17 cellular contexts compared by ENCODE assay signal in the genomic region with DNA sequence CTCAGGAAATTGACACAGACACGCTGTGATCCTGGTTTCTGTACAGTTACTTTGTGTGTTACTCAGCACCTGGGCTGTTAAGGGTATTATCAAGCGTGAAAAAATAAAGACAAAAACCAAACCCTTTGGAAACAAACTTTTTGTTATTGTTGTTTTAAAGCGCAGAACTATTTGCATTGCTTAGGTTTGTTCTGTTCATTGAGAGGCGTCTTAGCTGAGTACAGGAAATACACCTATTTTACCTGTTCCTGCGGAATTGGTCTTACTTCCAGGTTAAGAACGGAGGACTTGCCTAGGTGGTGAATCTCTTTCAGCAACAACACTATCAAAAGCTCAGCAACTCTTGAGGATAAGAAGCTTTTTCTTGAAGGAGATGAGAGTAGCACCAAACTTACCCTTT. TPM values are rescaled to one million over a fixed set of nuclear protein-coding genes. Genes with fewer than 3 reads are reported as not detected.
A peak's percentile ranks its signal among the peaks of the same experiment; 100 is the strongest.
DNase-seq lines count a peak whose midpoint lies in the region; ATAC-seq and TF ChIP-seq lines count a peak whose summit lies in the region.
"Had no signal": no experiment of that assay in that cellular context is flagged by ENCODE, and none has a peak within 500 bp of the region (broad histone marks: within the 10 kb centered on the region; RNA-seq: fewer than 3 reads in every experiment).

No MANE protein-coding gene starts in this region.

- POLR2A ChIA-PET in WTC11 (lab: Charles Lee) = no interaction called here

- DNase-seq in NCI-H1417 (lab: John Stamatoyannopoulos, UW) (peak in 2 of 3 experiments; percentile 35 to 64), NCI-H1417 treated with DMSO at 0.1 percent for 48 hours (lab: John Stamatoyannopoulos, UW) (no peak), WTC11 (ENCODE audit: low spot score) (no peak), retinal pigment epithelial cell (ENCODE audit: low read depth) (no peak), hippocampal formation (lab: John Stamatoyannopoulos, UW) (no peak)
- no peak for DNase-seq in activated CD8-positive, alpha-beta memory T cell treated with anti-CD3 and anti-CD28 coated beads, Interleukin-2, amount 50 U/mL, for 48 hours
- DNase-seq: activated CD4-positive, alpha-beta T cell treated with anti-CD3 and anti-CD28 coated beads, Interleukin-2, amount 50 U/mL, for 1 hour; CD4-positive, alpha-beta memory T cell; mammary epithelial cell had no signal

- H3K27ac Mint-ChIP-seq in WTC11 = no peak overlapping the region
- H3K27ac Mint-ChIP-seq: dendritic cell treated with granulocyte-macrophage colony-stimulating factor and Interleukin-4, amounts not matched to agents 40 ng/mL and 50 ng/mL, for 4 days; stimulated activated naive CD8-positive, alpha-beta T cell treated with anti-CD3 and anti-CD28 coated beads, Interleukin-15, Interleukin-2, amounts not matched to agents 100 ng/mL and 50 ng/mL, for 24 hours had no signal

- no peaks in the 10 kb centered on the region for H3K36me3 Mint-ChIP-seq in WTC11
- H3K36me3 Mint-ChIP-seq: CD4-positive, alpha-beta memory T cell had no signal

- peaks cover 17% of the 10 kb centered on the region for H3K27me3 Mint-ChIP-seq in WTC11 (ENCODE audit: low read depth)

- TF ChIP-seq CTCF in WTC11 (IDR thresholded peaks at IDR 0.05) (no peak), retinal pigment epithelial cell (conservative IDR thresholded peaks at IDR 0.05; ENCODE audit: low read depth, low read length) (no peak)

- peak overlapping the region; percentile 99 for H3K4me3 Mint-ChIP-seq in WTC11
- H3K4me3 Mint-ChIP-seq: CD4-positive, alpha-beta memory T cell; dendritic cell treated with granulocyte-macrophage colony-stimulating factor and Interleukin-4, amounts not matched to agents 40 ng/mL and 50 ng/mL, for 4 days; stimulated activated naive CD8-positive, alpha-beta T cell treated with anti-CD3 and anti-CD28 coated beads, Interleukin-15, Interleukin-2, amounts not matched to agents 100 ng/mL and 50 ng/mL, for 24 hours had no signal

- H3K9me3 ChIP-seq in iPS-18c (ENCODE audit: control insufficient read depth, insufficient read depth, low read length) = no peaks in the 10 kb centered on the region
- H3K9me3 ChIP-seq: adrenal gland had no signal

- H3K4me3 ChIP-seq in iPS-18c (ENCODE audit: insufficient read depth, low read depth, low read length) (peak overlapping the region; percentile 69), retinal pigment epithelial cell (ENCODE audit: low read length) (peak overlapping the region; percentile 54)
- H3K4me3 ChIP-seq: adrenal gland, skin epidermis had no signal

- peaks cover 40% of the 10 kb centered on the region for H3K4me1 Mint-ChIP-seq in WTC11

- H3K9me3 Mint-ChIP-seq in WTC11 = no peaks in the 10 kb centered on the region
- H3K9me3 Mint-ChIP-seq: dendritic cell treated with granulocyte-macrophage colony-stimulating factor and Interleukin-4, amounts not matched to agents 40 ng/mL and 50 ng/mL, for 4 days; stimulated activated naive CD8-positive, alpha-beta T cell treated with anti-CD3 and anti-CD28 coated beads, Interleukin-15, Interleukin-2, amounts not matched to agents 100 ng/mL and 50 ng/mL, for 24 hours had no signal

- CTCF ChIA-PET in WTC11 (lab: Charles Lee) = no interaction called here

- ATAC-seq in WTC11 (no peak), HG03439 (IDR thresholded peaks at IDR 0.05; ENCODE audit: unreplicated experiment) (no peak)

TF ChIP-seq in WTC11, 78 proteins besides CTCF, POLR2A, EP300 and RAD21:
- TF ChIP-seq FOXP1 (CRISPR knock-in tag; IDR thresholded peaks at IDR 0.05; ENCODE audit: borderline replicate concordance) (no peak), FOXP4 (CRISPR knock-in tag; IDR thresholded peaks at IDR 0.05) (no peak), ZNF263 (CRISPR knock-in tag; IDR thresholded peaks at IDR 0.05; ENCODE audit: low read depth) (no peak), MYBL2 (CRISPR knock-in tag; IDR thresholded peaks at IDR 0.05) (no peak), ESRRA (CRISPR knock-in tag; IDR thresholded peaks at IDR 0.05; ENCODE audit: borderline replicate concordance) (no peak)
- TF ChIP-seq, protein P1, sequence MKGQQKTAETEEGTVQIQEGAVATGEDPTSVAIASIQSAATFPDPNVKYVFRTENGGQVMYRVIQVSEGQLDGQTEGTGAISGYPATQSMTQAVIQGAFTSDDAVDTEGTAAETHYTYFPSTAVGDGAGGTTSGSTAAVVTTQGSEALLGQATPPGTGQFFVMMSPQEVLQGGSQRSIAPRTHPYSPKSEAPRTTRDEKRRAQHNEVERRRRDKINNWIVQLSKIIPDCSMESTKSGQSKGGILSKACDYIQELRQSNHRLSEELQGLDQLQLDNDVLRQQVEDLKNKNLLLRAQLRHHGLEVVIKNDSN (CRISPR knock-in tag; IDR thresholded peaks at IDR 0.05) = no peak

RNA-seq across cellular contexts. Expression of gene FUT9, which starts 1.0 kb away (rescaled TPM):
- 3.5 to 3.9 TPM (median 3.6 TPM) in 3 replicates for total RNA-seq in WTC11 (2021)
- total RNA-seq: CD4-positive, alpha-beta memory T cell; omental fat pad; T-helper 2 cell treated with Interferon-gamma antibody and Interleukin-4, amounts not matched to agents 100 ng/mL and 5 ng/mL, for 36 hours had no signal

Comparison
In these comparisons a context has a peak if more than half of its experiments do, and no peak if none do; other contexts are left out.
1. DNase-seq: peak in NCI-H1417 (2 of 3); none in NCI-H1417 treated with DMSO at 0.1 percent for 48 hours (single experiment), WTC11 (single experiment), retinal pigment epithelial cell (single experiment), hippocampal formation (0 of 2) and activated CD8-positive, alpha-beta memory T cell treated with anti-CD3 and anti-CD28 coated beads, Interleukin-2, amount 50 U/mL, for 48 hours (single experiment).